Comparison of ENCODE assay signal across 20 cellular contexts in the genomic region with DNA sequence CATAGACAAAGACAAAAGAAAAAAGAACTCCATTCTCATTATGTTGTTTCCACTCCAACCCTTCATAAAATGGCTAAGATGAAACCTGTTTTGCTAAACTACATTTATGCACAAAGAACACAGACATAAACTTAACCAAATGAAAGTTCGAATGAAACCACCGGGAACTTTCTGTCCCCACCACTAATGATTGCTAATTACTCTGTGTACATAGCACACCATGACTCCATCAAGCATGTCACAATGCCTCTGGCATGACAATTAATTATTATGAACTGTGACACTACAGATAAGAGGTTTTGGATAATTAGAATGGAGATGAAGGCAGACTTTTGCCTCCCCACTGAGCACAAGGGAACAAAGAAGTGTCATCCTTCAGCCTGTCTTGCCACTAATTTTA. TPM values are rescaled to one million over a fixed set of nuclear protein-coding genes. Genes with fewer than 3 reads are reported as not detected.
"Had no signal": no experiment of that assay in that cellular context is flagged by ENCODE, and none has a peak within 500 bp of the region (broad histone marks: within the 10 kb centered on the region; RNA-seq: fewer than 3 reads in every experiment).

No MANE protein-coding gene starts in this region.

- H3K9me3 ChIP-seq: lower lobe of right lung, psoas muscle had no signal

- DNase-seq: activated CD4-positive, alpha-beta T cell treated with anti-CD3 and anti-CD28 coated beads, Interleukin-2, amount 50 U/mL, for 1 hour; activated CD8-positive, alpha-beta memory T cell treated with anti-CD3 and anti-CD28 coated beads for 24 hours; activated naive CD8-positive, alpha-beta T cell treated with anti-CD3 and anti-CD28 coated beads for 36 hours; amygdala; brain microvascular endothelial cell; effector memory CD4-positive, alpha-beta T cell; left colon; lower lobe of right lung; psoas muscle; stimulated activated CD4-positive, alpha-beta T cell treated with anti-CD3 and anti-CD28 coated beads, Interleukin-1b, Interleukin-23, amount 100 ng/mL, for 48 hours; T1000 had no signal

- H3K4me3 ChIP-seq: lower lobe of right lung, psoas muscle had no signal

- H3K4me1 ChIP-seq: lower lobe of right lung, psoas muscle had no signal

- H3K27ac ChIP-seq: brain microvascular endothelial cell, lower lobe of right lung, psoas muscle had no signal

- FAIRE-seq: islet of Langerhans had no signal

- H3K36me3 ChIP-seq: brain microvascular endothelial cell, lower lobe of right lung had no signal

- ATAC-seq: activated CD4-positive, CD25-positive, alpha-beta regulatory T cell treated with anti-CD3 and anti-CD28 coated beads, Interleukin-2, amount 50 U/mL, for 24 hours; left colon; lower lobe of right lung; psoas muscle; sciatic nerve; stimulated activated effector memory CD8-positive, alpha-beta T cell treated with anti-CD3 and anti-CD28 coated beads, Interleukin-12 subunit alpha, Interleukin-12 subunit beta, amount 100 ng/mL, for 72 hours had no signal

RNA-seq across cellular contexts. Expression of a gene that starts 1.5 kb away (rescaled TPM):
- total RNA-seq: activated naive CD8-positive, alpha-beta T cell treated with anti-CD3 and anti-CD28 coated beads for 36 hours; activated T-helper 1 cell treated with anti-CD3 and anti-CD28 coated beads, Interleukin-12 subunit alpha, Interleukin-12 subunit beta, Interleukin-2, Interleukin-4 antibody, amounts not matched to agents 30 ng/mL and 10 ng/mL and 1 ng/mL, durations not matched to agents 14 hours and 24 hours and 36 hours; epithelial cell of proximal tubule; left colon; lower lobe of right lung; mesothelial cell of epicardium; osteoblast; psoas muscle; sciatic nerve; urinary bladder had no signal
- polyA plus RNA-seq: psoas muscle had no signal
